11 cellular contexts compared by ENCODE assay signal in genomic region chr18:68177807-68178702, GRCh38.
DNase-seq lines count a peak whose midpoint lies in the region; ATAC-seq lines count a peak whose summit lies in the region.
"Had no signal": no experiment of that assay in that cellular context is flagged by ENCODE, and none has a peak within 500 bp of the region (broad histone marks: within the 10 kb centered on the region; RNA-seq: fewer than 3 reads in every experiment).

No MANE protein-coding gene starts in this region.

- no peaks in the 10 kb centered on the region for H3K27me3 Mint-ChIP-seq in activated T-helper 1 cell treated with anti-CD3 and anti-CD28 coated beads, Interleukin-12 subunit alpha, Interleukin-12 subunit beta, Interleukin-2, Interleukin-4 antibody, amounts not matched to agents 30 ng/mL and 10 ng/mL and 1 ng/mL, durations not matched to agents 14 hours and 24 hours and 36 hours (ENCODE audit: insufficient read depth)

- H3K27ac Mint-ChIP-seq in activated T-helper 1 cell treated with anti-CD3 and anti-CD28 coated beads, Interleukin-12 subunit alpha, Interleukin-12 subunit beta, Interleukin-2, Interleukin-4 antibody, amounts not matched to agents 30 ng/mL and 10 ng/mL and 1 ng/mL, durations not matched to agents 14 hours and 24 hours and 36 hours: no peak overlapping the region
- H3K27ac Mint-ChIP-seq: activated naive CD4-positive, alpha-beta T cell treated with anti-CD3 and anti-CD28 coated beads for 36 hours had no signal

- H3K4me1 Mint-ChIP-seq in activated T-helper 1 cell treated with anti-CD3 and anti-CD28 coated beads, Interleukin-12 subunit alpha, Interleukin-12 subunit beta, Interleukin-2, Interleukin-4 antibody, amounts not matched to agents 30 ng/mL and 10 ng/mL and 1 ng/mL, durations not matched to agents 14 hours and 24 hours and 36 hours (ENCODE audit: low read depth): no peaks in the 10 kb centered on the region

- intact Hi-C loops in activated T-helper 1 cell treated with anti-CD3 and anti-CD28 coated beads, Interleukin-12 subunit alpha, Interleukin-12 subunit beta, Interleukin-2, Interleukin-4 antibody, amounts not matched to agents 30 ng/mL and 10 ng/mL and 1 ng/mL, durations not matched to agents 14 hours and 24 hours and 36 hours (cut with micrococcal nuclease): loop anchor here (10.0 kb wide), 1 partner anchor 63 kb away; no protein-coding TSS in a partner anchor

- H3K4me3 Mint-ChIP-seq in activated T-helper 1 cell treated with anti-CD3 and anti-CD28 coated beads, Interleukin-12 subunit alpha, Interleukin-12 subunit beta, Interleukin-2, Interleukin-4 antibody, amounts not matched to agents 30 ng/mL and 10 ng/mL and 1 ng/mL, durations not matched to agents 14 hours and 24 hours and 36 hours: no peak overlapping the region
- H3K4me3 Mint-ChIP-seq: activated naive CD4-positive, alpha-beta T cell treated with anti-CD3 and anti-CD28 coated beads for 36 hours had no signal

- no peaks in the 10 kb centered on the region for H3K9me3 Mint-ChIP-seq in activated T-helper 1 cell treated with anti-CD3 and anti-CD28 coated beads, Interleukin-12 subunit alpha, Interleukin-12 subunit beta, Interleukin-2, Interleukin-4 antibody, amounts not matched to agents 30 ng/mL and 10 ng/mL and 1 ng/mL, durations not matched to agents 14 hours and 24 hours and 36 hours
- H3K9me3 Mint-ChIP-seq: activated naive CD4-positive, alpha-beta T cell treated with anti-CD3 and anti-CD28 coated beads for 36 hours had no signal

- ATAC-seq in GM18498 (IDR thresholded peaks at IDR 0.05; ENCODE audit: unreplicated experiment) (no peak), GM21619 (IDR thresholded peaks at IDR 0.05; ENCODE audit: unreplicated experiment) (no peak)

- DNase-seq in DMS53 treated with DMSO at 0.1 percent for 48 hours (lab: John Stamatoyannopoulos, UW; ENCODE audit: unreplicated experiment): peak; percentile 40
- DNase-seq in NCI-H1105 (lab: John Stamatoyannopoulos, UW): peak; percentile 82
- DNase-seq in cerebellar cortex (ENCODE audit: low spot score): peak; percentile 59
- DNase-seq in non-pigmented ciliary epithelial cell (ENCODE audit: low read depth): peak; percentile 98
- DNase-seq in cortex of kidney (lab: John Stamatoyannopoulos, UW): no peak
- no peak for DNase-seq in activated T-helper 1 cell treated with anti-CD3 and anti-CD28 coated beads, Interleukin-12 subunit alpha, Interleukin-12 subunit beta, Interleukin-2, Interleukin-4 antibody, amounts not matched to agents 30 ng/mL and 10 ng/mL and 1 ng/mL, durations not matched to agents 14 hours and 24 hours and 36 hours (ENCODE audit: low spot score)
- DNase-seq: activated naive CD4-positive, alpha-beta T cell treated with anti-CD3 and anti-CD28 coated beads for 36 hours; foreskin melanocyte; stimulated activated CD4-positive, alpha-beta T cell treated with anti-CD3 and anti-CD28 coated beads, Interleukin-4, amount 100 ng/mL, for 24 hours had no signal

- no peaks in the 10 kb centered on the region for H3K36me3 Mint-ChIP-seq in activated T-helper 1 cell treated with anti-CD3 and anti-CD28 coated beads, Interleukin-12 subunit alpha, Interleukin-12 subunit beta, Interleukin-2, Interleukin-4 antibody, amounts not matched to agents 30 ng/mL and 10 ng/mL and 1 ng/mL, durations not matched to agents 14 hours and 24 hours and 36 hours (ENCODE audit: low read depth)

Comparison
In these comparisons a context has a peak if more than half of its experiments do, and no peak if none do; other contexts are left out.
1. DNase-seq: peak in DMS53 treated with DMSO at 0.1 percent for 48 hours (single experiment), NCI-H1105 (single experiment), cerebellar cortex (single experiment) and non-pigmented ciliary epithelial cell (single experiment); none in cortex of kidney (single experiment) and activated T-helper 1 cell treated with anti-CD3 and anti-CD28 coated beads, Interleukin-12 subunit alpha, Interleukin-12 subunit beta, Interleukin-2, Interleukin-4 antibody, amounts not matched to agents 30 ng/mL and 10 ng/mL and 1 ng/mL, durations not matched to agents 14 hours and 24 hours and 36 hours (single experiment).